In genomic region chr2:139033300-139033699, GRCh38 we compare ENCODE assay signal across 17 cellular contexts.
DNase-seq lines count a peak whose midpoint lies in the region; ATAC-seq and TF ChIP-seq lines count a peak whose summit lies in the region.
"Had no signal": no experiment of that assay in that cellular context is flagged by ENCODE, and none has a peak within 500 bp of the region (broad histone marks: within the 10 kb centered on the region; RNA-seq: fewer than 3 reads in every experiment).

No MANE protein-coding gene starts in this region.

- H3K9ac ChIP-seq in PC-3 (ENCODE audit: low read length), result no peak overlapping the region

- H3K4me2 ChIP-seq in PC-3 (ENCODE audit: low read length), result peak overlapping the region; percentile 37; the same call in 1 of the 2 replicates

- TF ChIP-seq CTCF in HEK293 (tag by site-specific recombination; IDR thresholded peaks at IDR 0.05) (no peak), PC-3 (conservative IDR thresholded peaks at IDR 0.05; ENCODE audit: low read depth, low read length) (no peak), cardiac fibroblast (IDR thresholded peaks at IDR 0.05; ENCODE audit: low read depth, low read length) (no peak), lower leg skin (IDR thresholded peaks at IDR 0.05) (no peak)

- no peaks in the 10 kb centered on the region for H3K9me3 ChIP-seq in HEK293 (ENCODE audit: control insufficient read depth, insufficient read depth, low read depth, low read length)
- H3K9me3 ChIP-seq in PC-3 (ENCODE audit: low read length), result no peaks in the 10 kb centered on the region
- H3K9me3 ChIP-seq: left lung, ovary had no signal

- WGBS in lower leg skin, 2 donors, result 34 to 42% methylated on average over 2 of the region's 2 CpGs

- H4K20me1 ChIP-seq in PC-3 (ENCODE audit: low read length), result no peaks in the 10 kb centered on the region

- TSS peak; percentile 22 for BruUV-seq in PC-3 (replicated peaks; lab: Mats Ljungman, UMichigan)

- no peak overlapping the region for H2AFZ ChIP-seq in PC-3 (ENCODE audit: low read length)

- CTCF ChIA-PET in HEK293 (lab: Yijun Ruan, JAX), result interaction anchor here (2.3 to 3.1 kb wide), 5 partner anchors 84 to 112 kb away, joined by 8 to 52 read pairs (median 18); no protein-coding TSS in a partner anchor
- CTCF ChIA-PET in PC-3 (lab: Charles Lee), result interaction anchor here (0.6 kb wide), 1 partner anchor 47 kb away, joined by 3 read pairs; no protein-coding TSS in a partner anchor

- no peaks in the 10 kb centered on the region; the same call in 1 of the 2 replicates for H3K4me1 ChIP-seq in HEK293 (ENCODE audit: control insufficient read depth, insufficient read depth, low read length)
- peaks cover 26% of the 10 kb centered on the region for H3K4me1 ChIP-seq in PC-3 (ENCODE audit: insufficient read depth, low read length)
- H3K4me1 ChIP-seq: left lung had no signal

- DNase-seq in PC-3 (peak; percentile 67), cardiac fibroblast (ENCODE audit: low read depth in 2 of 2) (peak; percentile 1 to 17), kidney tubule cell (ENCODE audit: low spot score) (peak; percentile 68), lower leg skin (ENCODE audit: low spot score in 2 of 2) (no peak)
- no peak for DNase-seq in stimulated activated CD4-positive, alpha-beta T cell treated with anti-CD3 and anti-CD28 coated beads, Interleukin-2, amount 100 ng/mL, for 48 hours
- DNase-seq: activated CD4-positive, alpha-beta T cell treated with anti-CD3 and anti-CD28 coated beads for 1 hour; CD8-positive, alpha-beta memory T cell; effector CD8-positive, alpha-beta T cell; left lung; NCI-H345; ovary; stimulated activated CD4-positive, alpha-beta T cell treated with anti-CD3 and anti-CD28 coated beads, Interleukin-4, amount 100 ng/mL, for 24 hours; substantia nigra; T1000 had no signal

- no peak for TF ChIP-seq POLR2A in lower leg skin (IDR thresholded peaks at IDR 0.05)

- peak; percentile 22; the same call in 1 of the 2 replicates for ATAC-seq in PC-3
- no peak for ATAC-seq in HG02610 (IDR thresholded peaks at IDR 0.05; ENCODE audit: unreplicated experiment)
- no peak for ATAC-seq in GM18909 (IDR thresholded peaks at IDR 0.05; ENCODE audit: poor library complexity, unreplicated experiment)
- ATAC-seq: left lung had no signal

- intact Hi-C loops in PC-3 (cut with micrococcal nuclease), result loop anchor here (1.0 to 10.0 kb wide), 3 partner anchors 85 to 322 kb away; no protein-coding TSS in a partner anchor
- intact Hi-C loops in lower leg skin (cut with DNase I; ENCODE audit: low total_unique reads), result no loop called here

- no peaks in the 10 kb centered on the region for H3K27me3 ChIP-seq in PC-3 (ENCODE audit: low read length)
- H3K27me3 ChIP-seq: left lung, ovary had no signal

- no peaks in the 10 kb centered on the region for H3F3A ChIP-seq in PC-3 (ENCODE audit: low read length, unreplicated experiment)

- no peaks in the 10 kb centered on the region for H3K9me2 ChIP-seq in PC-3 (replicated peaks; ENCODE audit: low read length)

- POLR2A ChIA-PET in HEK293 (lab: Yijun Ruan, JAX), result no interaction called here
- POLR2A ChIA-PET in PC-3 (lab: Charles Lee; ENCODE audit: unreplicated experiment), result no interaction called here

- H3K27ac ChIP-seq in HEK293 (ENCODE audit: extremely low read depth, low read depth, low read length), result no peak overlapping the region
- peak overlapping the region; percentile 15; the same call in 1 of the 2 replicates for H3K27ac ChIP-seq in PC-3 (ENCODE audit: low read length)
- H3K27ac ChIP-seq: left lung, ovary had no signal

- H3K79me2 ChIP-seq in PC-3 (ENCODE audit: low read length), result no peaks in the 10 kb centered on the region

- H3K36me3 ChIP-seq in HEK293 (ENCODE audit: control insufficient read depth in 2 of 2, insufficient read depth in 1 of 2, low read length in 2 of 2) (no peaks in the 10 kb centered on the region), PC-3 (ENCODE audit: low read depth, low read length) (no peaks in the 10 kb centered on the region)
- H3K36me3 ChIP-seq: left lung, ovary had no signal

- H3K4me3 ChIP-seq in HEK293 (ENCODE audit: low read depth, low read length) (no peak overlapping the region), PC-3 (ENCODE audit: low read length) (no peak overlapping the region), cardiac fibroblast (replicated peaks in 1 of 2; ENCODE audit: low read depth in 2 of 2, low read length in 2 of 2) (no peak overlapping the region), lower leg skin (ENCODE audit: low read depth, poor library complexity, severe bottlenecking) (no peak overlapping the region)
- H3K4me3 ChIP-seq: left lung, ovary had no signal

TF ChIP-seq in HEK293, 187 proteins besides CTCF, POLR2A, EP300 and RAD21:
- no peak for TF ChIP-seq HOXD13 (CRISPR knock-in tag; IDR thresholded peaks at IDR 0.05; ENCODE audit: borderline replicate concordance)
- TF ChIP-seq ZNF362 (tag by site-specific recombination; IDR thresholded peaks at IDR 0.05), result peak; percentile 56; the same call in 1 of the 2 replicates
- TF ChIP-seq, protein P1, sequence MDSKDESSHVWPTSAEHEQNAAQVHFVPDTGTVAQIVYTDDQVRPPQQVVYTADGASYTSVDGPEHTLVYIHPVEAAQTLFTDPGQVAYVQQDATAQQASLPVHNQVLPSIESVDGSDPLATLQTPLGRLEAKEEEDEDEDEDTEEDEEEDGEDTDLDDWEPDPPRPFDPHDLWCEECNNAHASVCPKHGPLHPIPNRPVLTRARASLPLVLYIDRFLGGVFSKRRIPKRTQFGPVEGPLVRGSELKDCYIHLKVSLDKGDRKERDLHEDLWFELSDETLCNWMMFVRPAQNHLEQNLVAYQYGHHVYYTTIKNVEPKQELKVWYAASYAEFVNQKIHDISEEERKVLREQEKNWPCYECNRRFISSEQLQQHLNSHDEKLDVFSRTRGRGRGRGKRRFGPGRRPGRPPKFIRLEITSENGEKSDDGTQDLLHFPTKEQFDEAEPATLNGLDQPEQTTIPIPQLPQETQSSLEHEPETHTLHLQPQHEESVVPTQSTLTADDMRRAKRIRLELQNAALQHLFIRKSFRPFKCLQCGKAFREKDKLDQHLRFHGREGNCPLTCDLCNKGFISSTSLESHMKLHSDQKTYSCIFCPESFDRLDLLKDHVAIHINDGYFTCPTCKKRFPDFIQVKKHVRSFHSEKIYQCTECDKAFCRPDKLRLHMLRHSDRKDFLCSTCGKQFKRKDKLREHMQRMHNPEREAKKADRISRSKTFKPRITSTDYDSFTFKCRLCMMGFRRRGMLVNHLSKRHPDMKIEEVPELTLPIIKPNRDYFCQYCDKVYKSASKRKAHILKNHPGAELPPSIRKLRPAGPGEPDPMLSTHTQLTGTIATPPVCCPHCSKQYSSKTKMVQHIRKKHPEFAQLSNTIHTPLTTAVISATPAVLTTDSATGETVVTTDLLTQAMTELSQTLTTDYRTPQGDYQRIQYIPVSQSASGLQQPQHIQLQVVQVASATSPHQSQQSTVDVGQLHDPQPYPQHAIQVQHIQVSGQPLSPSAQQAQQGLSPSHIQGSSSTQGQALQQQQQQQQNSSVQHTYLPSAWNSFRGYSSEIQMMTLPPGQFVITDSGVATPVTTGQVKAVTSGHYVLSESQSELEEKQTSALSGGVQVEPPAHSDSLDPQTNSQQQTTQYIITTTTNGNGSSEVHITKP (tag by site-specific recombination; IDR thresholded peaks at IDR 0.05), result peak; percentile 33
- TF ChIP-seq ZNF639 (tag by site-specific recombination; IDR thresholded peaks at IDR 0.05), result no peak
- TF ChIP-seq BCL11A (tag by site-specific recombination; IDR thresholded peaks at IDR 0.05; ENCODE audit: low read depth), result no peak

Comparison
In these comparisons a context has a peak if more than half of its experiments do, and no peak if none do; other contexts are left out.
1. DNase-seq: peak in PC-3 (single experiment), cardiac fibroblast (2 of 2) and kidney tubule cell (single experiment); none in lower leg skin (0 of 2) and stimulated activated CD4-positive, alpha-beta T cell treated with anti-CD3 and anti-CD28 coated beads, Interleukin-2, amount 100 ng/mL, for 48 hours (0 of 2).